12 cellular contexts compared by ENCODE assay signal in the genomic region with DNA sequence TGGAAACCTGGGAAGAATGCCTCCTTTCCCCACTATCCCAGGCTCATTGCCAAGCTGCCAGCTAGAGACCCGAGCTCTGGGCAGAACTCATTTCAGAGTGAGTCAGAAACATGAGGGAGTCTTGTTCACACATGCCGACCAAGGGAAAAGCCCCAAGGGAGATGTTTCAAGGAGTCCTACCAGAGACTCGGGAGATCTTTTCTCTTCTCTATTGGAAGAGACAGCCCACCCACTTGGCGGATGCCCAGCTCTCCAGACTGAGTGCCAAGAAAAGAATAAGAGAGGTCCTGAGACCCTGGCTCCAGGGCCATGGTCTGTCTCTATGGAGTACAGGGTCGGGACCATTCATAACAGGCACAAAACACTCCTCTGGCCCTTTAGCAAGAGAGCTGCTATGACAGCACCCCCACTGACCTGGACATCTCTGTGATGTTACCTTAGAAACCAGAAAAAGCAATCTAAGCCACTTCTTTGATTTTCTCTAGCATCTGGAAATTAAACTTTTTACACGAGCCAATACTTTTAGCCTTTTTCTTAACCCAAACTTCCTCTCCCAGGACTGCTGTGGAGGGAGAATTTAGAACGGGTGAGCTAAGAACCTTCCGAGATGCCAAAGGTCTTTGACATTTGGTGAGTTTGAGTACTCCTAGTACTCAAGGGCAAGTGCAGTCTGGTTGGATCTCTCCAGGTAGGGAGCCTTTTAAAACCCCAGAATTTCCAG. TPM values are rescaled to one million over a fixed set of nuclear protein-coding genes. Genes with fewer than 3 reads are reported as not detected.
A peak's percentile ranks its signal among the peaks of the same experiment; 100 is the strongest.
DNase-seq lines count a peak whose midpoint lies in the region; ATAC-seq, FAIRE-seq and TF ChIP-seq lines count a peak whose summit lies in the region.
"Had no signal": no experiment of that assay in that cellular context is flagged by ENCODE, and none has a peak within 500 bp of the region (broad histone marks: within the 10 kb centered on the region; RNA-seq: fewer than 3 reads in every experiment).

No MANE protein-coding gene starts in this region.

- no peak overlapping the region for H3K27ac ChIP-seq in liver (ENCODE audit: low read depth in 1 of 2, low read length in 2 of 2)
- H3K27ac ChIP-seq in right lobe of liver, result no peak overlapping the region
- H3K27ac ChIP-seq in breast epithelium, result peak overlapping the region; percentile 62 to 68
- H3K27ac ChIP-seq: BLaER1, dorsolateral prefrontal cortex had no signal

- TF ChIP-seq POLR2A in right lobe of liver (IDR thresholded peaks at IDR 0.05) (no peak), breast epithelium (IDR thresholded peaks at IDR 0.05) (no peak)

- DNase-seq in right lobe of liver (no peak), breast epithelium (ENCODE audit: low spot score in 2 of 2) (peak in 1 of 2 donors; percentile 79), kidney glomerular epithelial cell (lab: John Stamatoyannopoulos, UW) (peak; percentile 89), NCI-H2029 (lab: John Stamatoyannopoulos, UW) (no peak), GM19239 (ENCODE audit: insufficient read length, low spot score) (no peak), NCI-H2107 (lab: John Stamatoyannopoulos, UW) (no peak)
- DNase-seq: NCI-H526 treated with DMSO at 0.1 percent for 48 hours, nephron progenitor cell had no signal

- FAIRE-seq in GM19239 (lab: Jason Lieb, UNC), result no peak

- H3K4me1 ChIP-seq in liver (ENCODE audit: control insufficient read depth in 4 of 4, insufficient read depth in 4 of 4, low read length in 3 of 4), result no peaks in the 10 kb centered on the region
- no peaks in the 10 kb centered on the region for H3K4me1 ChIP-seq in right lobe of liver
- peaks cover 0 to 10% of the 10 kb centered on the region in 2 donors for H3K4me1 ChIP-seq in breast epithelium

- H3K27me3 ChIP-seq in liver (ENCODE audit: control insufficient read depth in 4 of 4, insufficient read depth in 4 of 4, low read length in 3 of 4) (no peaks in the 10 kb centered on the region), right lobe of liver (no peaks in the 10 kb centered on the region), breast epithelium (no peaks in the 10 kb centered on the region)

- WGBS in liver, result 78% methylated on average over 8 of the region's 8 CpGs
- 51% methylated on average over 6 of the region's 8 CpGs for WGBS in right lobe of liver (ENCODE audit: insufficient coverage, low coverage, low lambda C conversion rate, missing lambda C conversion rate)

- no peak for ATAC-seq in right lobe of liver
- ATAC-seq in GM21619 (IDR thresholded peaks at IDR 0.05; ENCODE audit: unreplicated experiment), result no peak

- H3K36me3 ChIP-seq in liver (ENCODE audit: control insufficient read depth in 4 of 4, insufficient read depth in 3 of 4, low read depth in 1 of 4, low read length in 3 of 4) (no peaks in the 10 kb centered on the region), right lobe of liver (no peaks in the 10 kb centered on the region), breast epithelium (no peaks in the 10 kb centered on the region)
- H3K36me3 ChIP-seq: BLaER1 had no signal

- H3K9ac ChIP-seq in liver (ENCODE audit: low read depth in 1 of 2, low read length in 2 of 2), result no peak overlapping the region
- H3K9ac ChIP-seq: BLaER1 had no signal

- no peak for TF ChIP-seq RAD21 in liver (IDR thresholded peaks at IDR 0.05)

- intact Hi-C loops in right lobe of liver (cut with DNase I) (no loop called here), breast epithelium (cut with DNase I; ENCODE audit: low total_unique reads) (no loop called here)

- TF ChIP-seq CTCF in liver (IDR thresholded peaks at IDR 0.05; ENCODE audit: low read depth, low read length, missing input control) (no peak), right lobe of liver (IDR thresholded peaks at IDR 0.05) (no peak), breast epithelium (IDR thresholded peaks at IDR 0.05) (no peak)

- H3K4me3 ChIP-seq in liver (ENCODE audit: low read depth in 1 of 3, low read length in 3 of 3) (no peak overlapping the region), right lobe of liver (no peak overlapping the region), breast epithelium (no peak overlapping the region)
- H3K4me3 ChIP-seq: BLaER1, dorsolateral prefrontal cortex had no signal

- H3K9me3 ChIP-seq in liver (ENCODE audit: control insufficient read depth in 4 of 4, low read length in 3 of 4), result peaks cover 0 to 4% (median 1%) of the 10 kb centered on the region in 4 donors
- no peaks in the 10 kb centered on the region for H3K9me3 ChIP-seq in right lobe of liver
- H3K9me3 ChIP-seq in breast epithelium, result no peaks in the 10 kb centered on the region

TF ChIP-seq in liver, 16 proteins besides CTCF, POLR2A, EP300 and RAD21:
- TF ChIP-seq NR2F2 (IDR thresholded peaks at IDR 0.05) (peak; percentile 61), YY1 (IDR thresholded peaks at IDR 0.05) (no peak)

RNA-seq across cellular contexts. Expression of a gene that starts 18.5 kb away (rescaled TPM):
- 10 to 100 TPM in 1 of 2 donors, 1 to 10 TPM in 1; 2.3 to 43.4 TPM for total RNA-seq in liver
- 10 to 100 TPM; 13.0 to 15.7 TPM for polyA plus RNA-seq in liver
- total RNA-seq in right lobe of liver, result 10 to 100 TPM; 13.7 to 76.0 (median 30.9) TPM
- total RNA-seq in breast epithelium, result 1,000 to 10,000 TPM in 1 of 3 donors, 100 to 1,000 TPM in 2; 161 to 1,107 (median 177) TPM

Comparison
In these comparisons a context has a peak if more than half of its experiments do, and no peak if none do; other contexts are left out.
1. H3K27ac ChIP-seq: peak in breast epithelium (2 of 2); none in liver (0 of 2) and right lobe of liver (0 of 3).